In the genomic region with DNA sequence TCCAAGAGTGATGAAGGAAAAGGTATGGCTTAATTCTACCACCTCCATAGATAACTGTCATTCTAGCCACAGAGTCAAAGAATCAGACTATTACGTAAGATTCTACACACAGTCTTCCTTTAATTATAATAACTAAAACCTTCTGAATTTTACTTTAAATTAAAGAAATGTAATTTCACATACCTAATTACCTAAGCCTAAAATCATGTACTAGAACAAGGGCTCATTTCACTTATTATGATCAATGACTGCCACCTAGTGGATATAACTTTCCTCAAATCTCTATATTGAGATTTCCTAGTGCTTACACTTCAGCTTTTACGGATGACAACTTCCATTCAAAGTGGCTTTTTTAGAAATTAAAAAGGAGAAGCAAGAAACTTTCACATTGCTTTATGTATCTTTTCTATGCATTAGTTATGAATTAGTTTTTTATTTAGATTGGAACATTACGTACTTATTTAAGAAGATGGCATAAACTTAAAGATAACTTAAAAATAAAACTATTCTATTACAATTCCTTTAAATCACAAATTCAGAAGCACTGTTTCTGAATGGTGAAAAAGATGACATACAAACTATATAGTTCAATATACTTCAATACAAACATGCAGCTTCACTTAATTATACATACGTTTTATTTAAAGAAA, we compare ENCODE assay signal across 1 cellular context.
TF ChIP-seq lines count a peak whose summit lies in the region.

No MANE protein-coding gene starts in this region.

TF ChIP-seq in GM23338, 12 proteins besides CTCF, POLR2A, EP300 and RAD21 (continued from another document):
- TF ChIP-seq, protein P1, sequence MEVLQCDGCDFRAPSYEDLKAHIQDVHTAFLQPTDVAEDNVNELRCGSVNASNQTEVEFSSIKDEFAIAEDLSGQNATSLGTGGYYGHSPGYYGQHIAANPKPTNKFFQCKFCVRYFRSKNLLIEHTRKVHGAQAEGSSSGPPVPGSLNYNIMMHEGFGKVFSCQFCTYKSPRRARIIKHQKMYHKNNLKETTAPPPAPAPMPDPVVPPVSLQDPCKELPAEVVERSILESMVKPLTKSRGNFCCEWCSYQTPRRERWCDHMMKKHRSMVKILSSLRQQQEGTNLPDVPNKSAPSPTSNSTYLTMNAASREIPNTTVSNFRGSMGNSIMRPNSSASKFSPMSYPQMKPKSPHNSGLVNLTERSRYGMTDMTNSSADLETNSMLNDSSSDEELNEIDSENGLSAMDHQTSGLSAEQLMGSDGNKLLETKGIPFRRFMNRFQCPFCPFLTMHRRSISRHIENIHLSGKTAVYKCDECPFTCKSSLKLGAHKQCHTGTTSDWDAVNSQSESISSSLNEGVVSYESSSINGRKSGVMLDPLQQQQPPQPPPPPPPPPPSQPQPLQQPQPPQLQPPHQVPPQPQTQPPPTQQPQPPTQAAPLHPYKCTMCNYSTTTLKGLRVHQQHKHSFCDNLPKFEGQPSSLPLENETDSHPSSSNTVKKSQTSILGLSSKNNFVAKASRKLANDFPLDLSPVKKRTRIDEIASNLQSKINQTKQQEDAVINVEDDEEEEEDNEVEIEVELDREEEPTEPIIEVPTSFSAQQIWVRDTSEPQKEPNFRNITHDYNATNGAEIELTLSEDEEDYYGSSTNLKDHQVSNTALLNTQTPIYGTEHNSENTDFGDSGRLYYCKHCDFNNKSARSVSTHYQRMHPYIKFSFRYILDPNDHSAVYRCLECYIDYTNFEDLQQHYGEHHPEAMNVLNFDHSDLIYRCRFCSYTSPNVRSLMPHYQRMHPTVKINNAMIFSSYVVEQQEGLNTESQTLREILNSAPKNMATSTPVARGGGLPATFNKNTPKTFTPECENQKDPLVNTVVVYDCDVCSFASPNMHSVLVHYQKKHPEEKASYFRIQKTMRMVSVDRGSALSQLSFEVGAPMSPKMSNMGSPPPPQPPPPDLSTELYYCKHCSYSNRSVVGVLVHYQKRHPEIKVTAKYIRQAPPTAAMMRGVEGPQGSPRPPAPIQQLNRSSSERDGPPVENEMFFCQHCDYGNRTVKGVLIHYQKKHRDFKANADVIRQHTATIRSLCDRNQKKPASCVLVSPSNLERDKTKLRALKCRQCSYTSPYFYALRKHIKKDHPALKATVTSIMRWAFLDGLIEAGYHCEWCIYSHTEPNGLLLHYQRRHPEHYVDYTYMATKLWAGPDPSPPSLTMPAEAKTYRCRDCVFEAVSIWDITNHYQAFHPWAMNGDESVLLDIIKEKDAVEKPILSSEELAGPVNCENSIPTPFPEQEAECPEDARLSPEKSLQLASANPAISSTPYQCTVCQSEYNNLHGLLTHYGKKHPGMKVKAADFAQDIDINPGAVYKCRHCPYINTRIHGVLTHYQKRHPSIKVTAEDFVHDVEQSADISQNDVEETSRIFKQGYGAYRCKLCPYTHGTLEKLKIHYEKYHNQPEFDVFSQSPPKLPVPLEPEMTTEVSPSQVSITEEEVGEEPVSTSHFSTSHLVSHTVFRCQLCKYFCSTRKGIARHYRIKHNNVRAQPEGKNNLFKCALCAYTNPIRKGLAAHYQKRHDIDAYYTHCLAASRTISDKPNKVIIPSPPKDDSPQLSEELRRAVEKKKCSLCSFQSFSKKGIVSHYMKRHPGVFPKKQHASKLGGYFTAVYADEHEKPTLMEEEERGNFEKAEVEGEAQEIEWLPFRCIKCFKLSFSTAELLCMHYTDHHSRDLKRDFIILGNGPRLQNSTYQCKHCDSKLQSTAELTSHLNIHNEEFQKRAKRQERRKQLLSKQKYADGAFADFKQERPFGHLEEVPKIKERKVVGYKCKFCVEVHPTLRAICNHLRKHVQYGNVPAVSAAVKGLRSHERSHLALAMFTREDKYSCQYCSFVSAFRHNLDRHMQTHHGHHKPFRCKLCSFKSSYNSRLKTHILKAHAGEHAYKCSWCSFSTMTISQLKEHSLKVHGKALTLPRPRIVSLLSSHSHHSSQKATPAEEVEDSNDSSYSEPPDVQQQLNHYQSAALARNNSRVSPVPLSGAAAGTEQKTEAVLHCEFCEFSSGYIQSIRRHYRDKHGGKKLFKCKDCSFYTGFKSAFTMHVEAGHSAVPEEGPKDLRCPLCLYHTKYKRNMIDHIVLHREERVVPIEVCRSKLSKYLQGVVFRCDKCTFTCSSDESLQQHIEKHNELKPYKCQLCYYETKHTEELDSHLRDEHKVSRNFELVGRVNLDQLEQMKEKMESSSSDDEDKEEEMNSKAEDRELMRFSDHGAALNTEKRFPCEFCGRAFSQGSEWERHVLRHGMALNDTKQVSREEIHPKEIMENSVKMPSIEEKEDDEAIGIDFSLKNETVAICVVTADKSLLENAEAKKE (CRISPR knock-in tag; IDR thresholded peaks at IDR 0.05): no peak
- no peak for TF ChIP-seq NANOG (IDR thresholded peaks at IDR 0.05; ENCODE audit: borderline replicate concordance)
- no peak for TF ChIP-seq STAT1 (IDR thresholded peaks at IDR 0.05; ENCODE audit: unreplicated experiment)
- no peak for TF ChIP-seq ZNF114 (CRISPR knock-in tag; IDR thresholded peaks at IDR 0.05)
- TF ChIP-seq POLR2AphosphoS5 (IDR thresholded peaks at IDR 0.05; ENCODE audit: low read depth): no peak
- no peak for TF ChIP-seq EZH2phosphoT487 (IDR thresholded peaks at IDR 0.05; ENCODE audit: unreplicated experiment)
- TF ChIP-seq, protein P2, sequence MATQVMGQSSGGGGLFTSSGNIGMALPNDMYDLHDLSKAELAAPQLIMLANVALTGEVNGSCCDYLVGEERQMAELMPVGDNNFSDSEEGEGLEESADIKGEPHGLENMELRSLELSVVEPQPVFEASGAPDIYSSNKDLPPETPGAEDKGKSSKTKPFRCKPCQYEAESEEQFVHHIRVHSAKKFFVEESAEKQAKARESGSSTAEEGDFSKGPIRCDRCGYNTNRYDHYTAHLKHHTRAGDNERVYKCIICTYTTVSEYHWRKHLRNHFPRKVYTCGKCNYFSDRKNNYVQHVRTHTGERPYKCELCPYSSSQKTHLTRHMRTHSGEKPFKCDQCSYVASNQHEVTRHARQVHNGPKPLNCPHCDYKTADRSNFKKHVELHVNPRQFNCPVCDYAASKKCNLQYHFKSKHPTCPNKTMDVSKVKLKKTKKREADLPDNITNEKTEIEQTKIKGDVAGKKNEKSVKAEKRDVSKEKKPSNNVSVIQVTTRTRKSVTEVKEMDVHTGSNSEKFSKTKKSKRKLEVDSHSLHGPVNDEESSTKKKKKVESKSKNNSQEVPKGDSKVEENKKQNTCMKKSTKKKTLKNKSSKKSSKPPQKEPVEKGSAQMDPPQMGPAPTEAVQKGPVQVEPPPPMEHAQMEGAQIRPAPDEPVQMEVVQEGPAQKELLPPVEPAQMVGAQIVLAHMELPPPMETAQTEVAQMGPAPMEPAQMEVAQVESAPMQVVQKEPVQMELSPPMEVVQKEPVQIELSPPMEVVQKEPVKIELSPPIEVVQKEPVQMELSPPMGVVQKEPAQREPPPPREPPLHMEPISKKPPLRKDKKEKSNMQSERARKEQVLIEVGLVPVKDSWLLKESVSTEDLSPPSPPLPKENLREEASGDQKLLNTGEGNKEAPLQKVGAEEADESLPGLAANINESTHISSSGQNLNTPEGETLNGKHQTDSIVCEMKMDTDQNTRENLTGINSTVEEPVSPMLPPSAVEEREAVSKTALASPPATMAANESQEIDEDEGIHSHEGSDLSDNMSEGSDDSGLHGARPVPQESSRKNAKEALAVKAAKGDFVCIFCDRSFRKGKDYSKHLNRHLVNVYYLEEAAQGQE (IDR thresholded peaks at IDR 0.05; ENCODE audit: unreplicated experiment): no peak
